In genomic region chr1:2671656-2672055, GRCh38 we compare ENCODE assay signal across 4 cellular contexts. TPM values are rescaled to one million over a fixed set of nuclear protein-coding genes. Genes with fewer than 3 reads are reported as not detected.
"Had no signal": no experiment of that assay in that cellular context is flagged by ENCODE, and none has a peak within 500 bp of the region (broad histone marks: within the 10 kb centered on the region; RNA-seq: fewer than 3 reads in every experiment).

No MANE protein-coding gene starts in this region.

RNA-seq across cellular contexts. Expression of gene MMEL1, which starts 38.8 kb away (rescaled TPM):
- total RNA-seq: HepG2, MCF 10A, OCI-LY7, SJCRH30 had no signal
